Comparison of ENCODE assay signal across 18 cellular contexts in genomic region chr6:16776394-16777017, GRCh38. TPM values are rescaled to one million over a fixed set of nuclear protein-coding genes. Genes with fewer than 3 reads are reported as not detected.
DNase-seq lines count a peak whose midpoint lies in the region; ATAC-seq, FAIRE-seq and TF ChIP-seq lines count a peak whose summit lies in the region.
"Had no signal": no experiment of that assay in that cellular context is flagged by ENCODE, and none has a peak within 500 bp of the region (broad histone marks: within the 10 kb centered on the region; RNA-seq: fewer than 3 reads in every experiment).

No MANE protein-coding gene starts in this region.

- H3K9me3 ChIP-seq in AG04450 (ENCODE audit: control insufficient read depth, insufficient read depth, low read length) = peaks cover 3% of the 10 kb centered on the region; the same call in 1 of the 2 replicates
- H3K9me3 ChIP-seq in right lobe of liver = no peaks in the 10 kb centered on the region
- H3K9me3 ChIP-seq: esophagus muscularis mucosa, pancreas, tibial nerve had no signal

- ATAC-seq in right lobe of liver = peak; percentile 50 to 77 (median 66)

- no peaks in the 10 kb centered on the region for H3K36me3 ChIP-seq in right lobe of liver
- H3K36me3 ChIP-seq: esophagus muscularis mucosa, pancreas, tibial nerve had no signal

- POLR2A ChIA-PET in AG04450 (lab: Yijun Ruan, JAX) = interaction anchor here (1.0 kb wide), 1 partner anchor 50 kb away, joined by 4 read pairs; no protein-coding TSS in a partner anchor
- POLR2A ChIA-PET in HEK293T (lab: Yijun Ruan, JAX) = no interaction called here

- no peak overlapping the region for H3K4me3 ChIP-seq in AG04450 (ENCODE audit: low read depth, low read length)
- no peak overlapping the region for H3K4me3 ChIP-seq in astrocyte of the cerebellum (ENCODE audit: low read depth, low read length)
- H3K4me3 ChIP-seq in right lobe of liver = no peak overlapping the region
- H3K4me3 ChIP-seq: coronary artery, esophagus muscularis mucosa, pancreas, tibial nerve had no signal

- H3K27ac ChIP-seq in AG04450 (ENCODE audit: low read depth, low read length) = no peak overlapping the region
- no peak overlapping the region for H3K27ac ChIP-seq in right lobe of liver
- H3K27ac ChIP-seq: coronary artery, esophagus muscularis mucosa, tibial nerve had no signal

- H3K4me1 ChIP-seq in right lobe of liver = peaks cover 0 to 10% (median 0%) of the 10 kb centered on the region in 4 donors

- peak; percentile 28 for TF ChIP-seq CTCF in AG04450 (IDR thresholded peaks at IDR 0.05; ENCODE audit: low read depth, low read length)
- TF ChIP-seq CTCF in astrocyte of the cerebellum (IDR thresholded peaks at IDR 0.05; ENCODE audit: low read depth, low read length, missing control alignments) = peak; percentile 26
- peak in 1 of 4 donors; percentile 9 for TF ChIP-seq CTCF in right lobe of liver (IDR thresholded peaks at IDR 0.05)

- CTCF ChIA-PET in AG04450 (lab: Charles Lee) = interaction anchor here (0.6 to 1.1 kb wide), 5 partner anchors 48 to 310 kb away, joined by 3 to 7 read pairs (median 3); no protein-coding TSS in a partner anchor
- CTCF ChIA-PET in HEK293T (lab: Yijun Ruan, JAX) = interaction anchor here (0.8 to 1.2 kb wide), 3 partner anchors 13 to 93 kb away, joined by 3 to 5 read pairs (median 4); no protein-coding TSS in a partner anchor

- no peak for FAIRE-seq in RCC 7860 (lab: Jason Lieb, UNC)
- FAIRE-seq in H54 (lab: Jason Lieb, UNC) = no peak
- FAIRE-seq: pancreas had no signal

- H3K27me3 ChIP-seq in AG04450 (ENCODE audit: control insufficient read depth, insufficient read depth, low read length) (no peaks in the 10 kb centered on the region), right lobe of liver (no peaks in the 10 kb centered on the region)
- H3K27me3 ChIP-seq: esophagus muscularis mucosa, pancreas, tibial nerve had no signal

- WGBS in right lobe of liver (ENCODE audit: insufficient coverage, low coverage, low lambda C conversion rate, missing lambda C conversion rate) = 47% methylated on average over 4 of the region's 4 CpGs

- no peak for DNase-seq in AG04450 (ENCODE audit: low read depth, low spot score)
- DNase-seq in HEK293T (ENCODE audit: extremely low spot score) = no peak
- DNase-seq in astrocyte of the cerebellum (ENCODE audit: low read depth) = no peak
- DNase-seq in right lobe of liver = peak in 1 of 3 donors; percentile 56
- DNase-seq in NCI-H1436 treated with DMSO at 0.1 percent for 48 hours (lab: John Stamatoyannopoulos, UW) = no peak
- no peak for DNase-seq in RCC 7860 (ENCODE audit: low spot score)
- DNase-seq in SW480 (ENCODE audit: low spot score) = no peak
- no peak for DNase-seq in H54 (ENCODE audit: insufficient read length, low spot score)
- DNase-seq: activated CD4-positive, alpha-beta T cell treated with anti-CD3 and anti-CD28 coated beads, Interleukin-2, amount 10 ng/mL, durations not matched to agents 24 days and 14 days; activated T-cell treated with anti-CD3 and anti-CD28 coated beads, Interleukin-2, amount 50 U/mL, for 24 hours; DMS79; mesenchymal stem cell; NCI-H1105; NCI-H345; pancreas had no signal

- intact Hi-C loops in right lobe of liver (cut with DNase I) = loop anchor here in 1 of 2 donors (10.0 kb wide), 1 partner anchor 262 kb away; no protein-coding TSS in a partner anchor

- TF ChIP-seq POLR2A in right lobe of liver (IDR thresholded peaks at IDR 0.05) (no peak), H54 (IDR thresholded peaks at IDR 0.05; ENCODE audit: low read depth, low read length) (no peak)

- in situ Hi-C loops in astrocyte of the cerebellum (cut with HindIII; ENCODE audit: low sequenced_read_pairs) = no loop called here

TF ChIP-seq in HEK293T, 16 proteins besides CTCF, POLR2A, EP300 and RAD21:
- no peak for TF ChIP-seq CTBP1 (IDR thresholded peaks at IDR 0.05; ENCODE audit: borderline replicate concordance)
- TF ChIP-seq, protein P1, sequence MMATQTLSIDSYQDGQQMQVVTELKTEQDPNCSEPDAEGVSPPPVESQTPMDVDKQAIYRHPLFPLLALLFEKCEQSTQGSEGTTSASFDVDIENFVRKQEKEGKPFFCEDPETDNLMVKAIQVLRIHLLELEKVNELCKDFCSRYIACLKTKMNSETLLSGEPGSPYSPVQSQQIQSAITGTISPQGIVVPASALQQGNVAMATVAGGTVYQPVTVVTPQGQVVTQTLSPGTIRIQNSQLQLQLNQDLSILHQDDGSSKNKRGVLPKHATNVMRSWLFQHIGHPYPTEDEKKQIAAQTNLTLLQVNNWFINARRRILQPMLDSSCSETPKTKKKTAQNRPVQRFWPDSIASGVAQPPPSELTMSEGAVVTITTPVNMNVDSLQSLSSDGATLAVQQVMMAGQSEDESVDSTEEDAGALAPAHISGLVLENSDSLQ (IDR thresholded peaks at IDR 0.05) = peak; percentile 85
- no peak for TF ChIP-seq ZNF384 (IDR thresholded peaks at IDR 0.05)
- TF ChIP-seq HDGF (IDR thresholded peaks at IDR 0.05; ENCODE audit: borderline replicate concordance) = no peak
- TF ChIP-seq FOXK2 (IDR thresholded peaks at IDR 0.05) = no peak
- TF ChIP-seq SP1 (IDR thresholded peaks at IDR 0.05) = no peak

RNA-seq across cellular contexts. Expression of gene ATXN1, which starts 15.2 kb away (rescaled TPM):
- polyA plus RNA-seq in AG04450 (2011; rRNA removed) = 11.8 and 12.6 TPM in 2 replicates
- 32.4 and 37.6 TPM in 2 replicates for polyA minus RNA-seq in AG04450 (2011; rRNA and poly(A)+ RNA removed)
- 10 to 100 TPM; 23.2 to 28.7 (median 25.0) TPM for total RNA-seq in right lobe of liver
